Comparison of ENCODE assay signal across 8 cellular contexts in the genomic region with DNA sequence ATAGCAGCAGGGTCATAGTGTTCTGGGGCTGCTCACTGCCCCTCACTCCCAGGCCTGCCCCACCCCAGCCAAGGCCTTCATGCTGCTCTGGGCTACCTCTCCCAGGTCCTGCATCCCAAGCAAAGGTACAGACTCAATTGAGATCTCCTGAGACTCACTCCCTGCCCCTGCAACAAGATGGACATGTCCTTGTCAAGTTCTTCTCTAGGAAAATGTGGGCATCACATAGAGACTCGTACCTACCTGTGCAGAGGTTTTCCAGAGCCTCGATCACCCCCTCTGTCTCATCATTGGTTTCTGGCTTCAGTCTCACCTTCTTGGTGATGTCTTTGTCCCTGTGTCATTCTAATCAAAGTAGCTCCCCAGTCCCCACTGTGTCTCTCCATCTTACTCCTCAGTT.
DNase-seq lines count a peak whose midpoint lies in the region; ATAC-seq, FAIRE-seq and TF ChIP-seq lines count a peak whose summit lies in the region.
"Not testable (repeated sequence)": the region's sequence is repeated elsewhere in the genome, so short reads cannot be mapped to it uniquely, and the experiment has no call there.

No MANE protein-coding gene starts in this region.

- peaks cover 15% of the 10 kb centered on the region for H3K36me3 ChIP-seq in DND-41 (ENCODE audit: insufficient read depth, low read length)
- H3K36me3 ChIP-seq in naive thymus-derived CD4-positive, alpha-beta T cell (ENCODE audit: control insufficient read depth in 2 of 3, insufficient read depth in 3 of 3, low read length in 3 of 3); thymus (ENCODE audit: control insufficient read depth, insufficient read depth): not testable (repeated sequence)

- H3K4me2 ChIP-seq in A549 (peak overlapping the region; percentile 5; the same call in 1 of the 3 replicates), DND-41 (ENCODE audit: insufficient read depth, low read length) (peak overlapping the region; percentile 78)

- H3K27me3 ChIP-seq in DND-41 (ENCODE audit: insufficient read depth, low read length, poor library complexity); naive thymus-derived CD4-positive, alpha-beta T cell (ENCODE audit: control insufficient read depth in 2 of 2, insufficient read depth in 2 of 2, low read length in 2 of 2); thymus (ENCODE audit: control insufficient read depth, insufficient read depth): not testable (repeated sequence)

- H3K36me3 Mint-ChIP-seq in activated CD4-positive, alpha-beta memory T cell treated with anti-CD3 and anti-CD28 coated beads for 36 hours, result peaks cover 39% of the 10 kb centered on the region
- H3K36me3 Mint-ChIP-seq in activated T-helper 2 cell treated with anti-CD3 and anti-CD28 coated beads, Interferon-gamma antibody, Interleukin-2, Interleukin-4, amounts not matched to agents 10 μg/mL and 5 μg/mL and 100 μg/mL, durations not matched to agents 14 hours and 24 hours and 36 hours (ENCODE audit: low read depth), result peaks cover 34% of the 10 kb centered on the region
- not testable (repeated sequence) for H3K36me3 Mint-ChIP-seq in central memory CD8-positive, alpha-beta T cell (ENCODE audit: insufficient read depth)
- peaks cover 12 to 62% (median 27%) of the 10 kb centered on the region in 5 donors for H3K36me3 Mint-ChIP-seq in naive thymus-derived CD4-positive, alpha-beta T cell

- peaks cover 79% of the 10 kb centered on the region for H3K4me1 Mint-ChIP-seq in activated CD4-positive, alpha-beta memory T cell treated with anti-CD3 and anti-CD28 coated beads for 36 hours (ENCODE audit: low read depth)
- H3K4me1 Mint-ChIP-seq in activated T-helper 2 cell treated with anti-CD3 and anti-CD28 coated beads, Interferon-gamma antibody, Interleukin-2, Interleukin-4, amounts not matched to agents 10 μg/mL and 5 μg/mL and 100 μg/mL, durations not matched to agents 14 hours and 24 hours and 36 hours (ENCODE audit: low read depth), result peaks cover 65% of the 10 kb centered on the region
- H3K4me1 Mint-ChIP-seq in central memory CD8-positive, alpha-beta T cell, result peaks cover 32% of the 10 kb centered on the region
- peaks cover 56 to 95% (median 79%) of the 10 kb centered on the region in 7 donors for H3K4me1 Mint-ChIP-seq in naive thymus-derived CD4-positive, alpha-beta T cell

- TF ChIP-seq POLR2A in A549 (IDR thresholded peaks at IDR 0.05; ENCODE audit: low read length), result not testable (repeated sequence)

- CTCF ChIA-PET in A549 (lab: Yijun Ruan, JAX), result interaction anchor here (0.6 to 6.2 kb wide), 9 partner anchors 11 to 480 kb away, joined by 3 to 43 read pairs (median 3); no protein-coding TSS in a partner anchor
- CTCF ChIA-PET in RWPE1 (lab: Yijun Ruan, JAX), result not testable (repeated sequence)
- CTCF ChIA-PET in activated CD4-positive, alpha-beta memory T cell treated with anti-CD3 and anti-CD28 coated beads for 36 hours (lab: Charles Lee), result interaction anchor here (0.6 to 2.0 kb wide), 10 partner anchors 8 to 443 kb away, joined by 3 to 9 read pairs (median 5); no protein-coding TSS in a partner anchor
- CTCF ChIA-PET in naive thymus-derived CD4-positive, alpha-beta T cell (lab: Charles Lee), result interaction anchor here (0.6 to 1.9 kb wide), 8 partner anchors 10 to 443 kb away, joined by 3 to 6 read pairs (median 4); partner anchors contain the start of gene AKR1C3

- not testable (repeated sequence) for H3K9me3 Mint-ChIP-seq in activated CD4-positive, alpha-beta memory T cell treated with anti-CD3 and anti-CD28 coated beads for 36 hours; activated T-helper 2 cell treated with anti-CD3 and anti-CD28 coated beads, Interferon-gamma antibody, Interleukin-2, Interleukin-4, amounts not matched to agents 10 μg/mL and 5 μg/mL and 100 μg/mL, durations not matched to agents 14 hours and 24 hours and 36 hours; central memory CD8-positive, alpha-beta T cell
- H3K9me3 Mint-ChIP-seq in naive thymus-derived CD4-positive, alpha-beta T cell, result peaks cover 0 to 21% (median 0%) of the 10 kb centered on the region in 11 donors

- H3K27ac Mint-ChIP-seq in activated CD4-positive, alpha-beta memory T cell treated with anti-CD3 and anti-CD28 coated beads for 36 hours, result peak overlapping the region; percentile 95
- H3K27ac Mint-ChIP-seq in activated T-helper 2 cell treated with anti-CD3 and anti-CD28 coated beads, Interferon-gamma antibody, Interleukin-2, Interleukin-4, amounts not matched to agents 10 μg/mL and 5 μg/mL and 100 μg/mL, durations not matched to agents 14 hours and 24 hours and 36 hours, result peak overlapping the region; percentile 92
- H3K27ac Mint-ChIP-seq in central memory CD8-positive, alpha-beta T cell (ENCODE audit: low read depth), result peak overlapping the region; percentile 97
- H3K27ac Mint-ChIP-seq in naive thymus-derived CD4-positive, alpha-beta T cell, result peak overlapping the region; percentile 88 to 100 (median 98)

- H4K20me1 ChIP-seq in DND-41 (ENCODE audit: insufficient read depth, low read length), result not testable (repeated sequence)

- H3K4me1 ChIP-seq in A549 (peaks cover 41% of the 10 kb centered on the region), DND-41 (ENCODE audit: insufficient read depth, low read length) (peaks cover 66% of the 10 kb centered on the region), thymus (ENCODE audit: control insufficient read depth, insufficient read depth, low read length) (peaks cover 20% of the 10 kb centered on the region)
- peaks cover 45 to 47% of the 10 kb centered on the region in 2 donors for H3K4me1 ChIP-seq in naive thymus-derived CD4-positive, alpha-beta T cell (ENCODE audit: control insufficient read depth in 2 of 2, insufficient read depth in 2 of 2, low read length in 2 of 2)

- not testable (repeated sequence) for H2AFZ ChIP-seq in DND-41 (ENCODE audit: low read depth, low read length)

- H3K4me3 Mint-ChIP-seq in activated CD4-positive, alpha-beta memory T cell treated with anti-CD3 and anti-CD28 coated beads for 36 hours, result peak overlapping the region; percentile 86
- H3K4me3 Mint-ChIP-seq in activated T-helper 2 cell treated with anti-CD3 and anti-CD28 coated beads, Interferon-gamma antibody, Interleukin-2, Interleukin-4, amounts not matched to agents 10 μg/mL and 5 μg/mL and 100 μg/mL, durations not matched to agents 14 hours and 24 hours and 36 hours (ENCODE audit: low read depth), result peak overlapping the region; percentile 89
- peak overlapping the region; percentile 78 for H3K4me3 Mint-ChIP-seq in central memory CD8-positive, alpha-beta T cell
- peak overlapping the region; percentile 82 to 100 (median 94) for H3K4me3 Mint-ChIP-seq in naive thymus-derived CD4-positive, alpha-beta T cell

- peaks cover 47% of the 10 kb centered on the region for H3K79me2 ChIP-seq in DND-41 (ENCODE audit: insufficient read depth, low read length)

- POLR2A ChIA-PET in A549 (lab: Yijun Ruan, JAX), result interaction anchor here (1.0 kb wide), 1 partner anchor 10 kb away, joined by 4 read pairs; no protein-coding TSS in a partner anchor
- POLR2A ChIA-PET in RWPE1 (lab: Yijun Ruan, JAX; ENCODE audit: low non-redundant PET), result not testable (repeated sequence)
- POLR2A ChIA-PET in activated CD4-positive, alpha-beta memory T cell treated with anti-CD3 and anti-CD28 coated beads for 36 hours (lab: Charles Lee), result interaction anchor here (1.0 to 1.5 kb wide), 5 partner anchors 9 to 948 kb away, joined by 3 to 9 read pairs (median 6); no protein-coding TSS in a partner anchor
- POLR2A ChIA-PET in naive thymus-derived CD4-positive, alpha-beta T cell (lab: Charles Lee), result interaction anchor here (0.7 to 3.3 kb wide), 20 partner anchors 9 to 1508 kb away, joined by 3 to 30 read pairs (median 6); partner anchors contain the start of gene KLF6

- not testable (repeated sequence) for TF ChIP-seq RAD21 in A549 (conservative IDR thresholded peaks at IDR 0.05 in 1 of 2, IDR thresholded peaks at IDR 0.05 in 1 of 2)

- H3K27me3 Mint-ChIP-seq in activated CD4-positive, alpha-beta memory T cell treated with anti-CD3 and anti-CD28 coated beads for 36 hours; activated T-helper 2 cell treated with anti-CD3 and anti-CD28 coated beads, Interferon-gamma antibody, Interleukin-2, Interleukin-4, amounts not matched to agents 10 μg/mL and 5 μg/mL and 100 μg/mL, durations not matched to agents 14 hours and 24 hours and 36 hours (ENCODE audit: low read depth); central memory CD8-positive, alpha-beta T cell; naive thymus-derived CD4-positive, alpha-beta T cell: not testable (repeated sequence)

- H3K9ac ChIP-seq in DND-41 (ENCODE audit: low read depth, low read length), result peak overlapping the region; percentile 64

- ATAC-seq in A549; DND-41 (ENCODE audit: insufficient read depth, low read depth); central memory CD8-positive, alpha-beta T cell (replicated peaks; ENCODE audit: extremely low read depth, poor library complexity, severe bottlenecking); naive thymus-derived CD4-positive, alpha-beta T cell: not testable (repeated sequence)

- peaks cover 19% of the 10 kb centered on the region for H3K9me3 ChIP-seq in A549
- H3K9me3 ChIP-seq in DND-41 (ENCODE audit: insufficient read depth, low read length, severe bottlenecking); naive thymus-derived CD4-positive, alpha-beta T cell (ENCODE audit: control insufficient read depth in 2 of 3, low read length in 3 of 3); thymus (ENCODE audit: control insufficient read depth): not testable (repeated sequence)

- WGBS in A549 (ENCODE audit: missing lambda C conversion rate), result 80% methylated on average over 2 of the region's 2 CpGs
- WGBS in thymus, result 95% methylated on average over 2 of the region's 2 CpGs

- H3K27ac ChIP-seq in A549 (peak overlapping the region; percentile 96 to 97), DND-41 (ENCODE audit: low read length) (peak overlapping the region; percentile 87), RWPE1 (peak overlapping the region; percentile 98), thymus (ENCODE audit: low read depth) (peak overlapping the region; percentile 42)
- peak overlapping the region; percentile 71 for H3K27ac ChIP-seq in naive thymus-derived CD4-positive, alpha-beta T cell (ENCODE audit: low read depth, low read length)

- DNase-seq in A549 (ENCODE audit: low read depth in 1 of 2, low spot score in 1 of 2); RWPE1 (ENCODE audit: low spot score); activated CD4-positive, alpha-beta memory T cell treated with anti-CD3 and anti-CD28 coated beads for 36 hours; activated T-helper 2 cell treated with anti-CD3 and anti-CD28 coated beads, Interferon-gamma antibody, Interleukin-2, Interleukin-4, amounts not matched to agents 10 μg/mL and 5 μg/mL and 100 μg/mL, durations not matched to agents 14 hours and 24 hours and 36 hours (ENCODE audit: low spot score); central memory CD8-positive, alpha-beta T cell (ENCODE audit: low spot score in 2 of 2): not testable (repeated sequence)
- peak; percentile 30 for DNase-seq in DND-41
- DNase-seq in naive thymus-derived CD4-positive, alpha-beta T cell, result peak in 1 of 9 donors; percentile 11

- not testable (repeated sequence) for FAIRE-seq in A549 (lab: Jason Lieb, UNC)

- intact Hi-C loops in activated CD4-positive, alpha-beta memory T cell treated with anti-CD3 and anti-CD28 coated beads for 36 hours (cut with micrococcal nuclease), result loop anchor here (1.0 to 10.0 kb wide), 9 partner anchors 63 to 762 kb away; partner anchors contain the start of genes GDI2, IL15RA and TASOR2
- intact Hi-C loops in activated T-helper 2 cell treated with anti-CD3 and anti-CD28 coated beads, Interferon-gamma antibody, Interleukin-2, Interleukin-4, amounts not matched to agents 10 μg/mL and 5 μg/mL and 100 μg/mL, durations not matched to agents 14 hours and 24 hours and 36 hours (cut with micrococcal nuclease), result loop anchor here (5.0 to 10.0 kb wide), 4 partner anchors 92 to 982 kb away; no protein-coding TSS in a partner anchor
- intact Hi-C loops in naive thymus-derived CD4-positive, alpha-beta T cell (cut with micrococcal nuclease), result loop anchor here (5.0 to 10.0 kb wide), 4 partner anchors 332 to 1982 kb away; partner anchors contain the start of genes TASOR2 (in 2 of the 2) and AKR1E2 (in 1 of the 2)

- TF ChIP-seq EP300 in A549 (IDR thresholded peaks at IDR 0.05), result not testable (repeated sequence)

- TF ChIP-seq CTCF in A549 (IDR thresholded peaks at IDR 0.05); DND-41 (IDR thresholded peaks at IDR 0.05; ENCODE audit: borderline replicate concordance, extremely low read depth, low read length, poor library complexity, severe bottlenecking); RWPE1 (conservative IDR thresholded peaks at IDR 0.05; ENCODE audit: low read depth): not testable (repeated sequence)

- H3K4me3 ChIP-seq in A549; thymus (ENCODE audit: low read length): not testable (repeated sequence)
- H3K4me3 ChIP-seq in DND-41 (ENCODE audit: low read depth in 1 of 2, low read length in 2 of 2), result peak overlapping the region; percentile 46 to 81; a peak in 3 of 4 replicates
- peak overlapping the region; percentile 58 for H3K4me3 ChIP-seq in naive thymus-derived CD4-positive, alpha-beta T cell (ENCODE audit: low read length)

Comparison
In these comparisons a context has a peak if more than half of its experiments do, and no peak if none do; other contexts are left out.
1. H3K27ac ChIP-seq: peak in every context shown above with its lines; median percentile 98 in RWPE1; 96 in A549; 87 in DND-41; 71 in naive thymus-derived CD4-positive, alpha-beta T cell; 42 in thymus.